In the genomic region with DNA sequence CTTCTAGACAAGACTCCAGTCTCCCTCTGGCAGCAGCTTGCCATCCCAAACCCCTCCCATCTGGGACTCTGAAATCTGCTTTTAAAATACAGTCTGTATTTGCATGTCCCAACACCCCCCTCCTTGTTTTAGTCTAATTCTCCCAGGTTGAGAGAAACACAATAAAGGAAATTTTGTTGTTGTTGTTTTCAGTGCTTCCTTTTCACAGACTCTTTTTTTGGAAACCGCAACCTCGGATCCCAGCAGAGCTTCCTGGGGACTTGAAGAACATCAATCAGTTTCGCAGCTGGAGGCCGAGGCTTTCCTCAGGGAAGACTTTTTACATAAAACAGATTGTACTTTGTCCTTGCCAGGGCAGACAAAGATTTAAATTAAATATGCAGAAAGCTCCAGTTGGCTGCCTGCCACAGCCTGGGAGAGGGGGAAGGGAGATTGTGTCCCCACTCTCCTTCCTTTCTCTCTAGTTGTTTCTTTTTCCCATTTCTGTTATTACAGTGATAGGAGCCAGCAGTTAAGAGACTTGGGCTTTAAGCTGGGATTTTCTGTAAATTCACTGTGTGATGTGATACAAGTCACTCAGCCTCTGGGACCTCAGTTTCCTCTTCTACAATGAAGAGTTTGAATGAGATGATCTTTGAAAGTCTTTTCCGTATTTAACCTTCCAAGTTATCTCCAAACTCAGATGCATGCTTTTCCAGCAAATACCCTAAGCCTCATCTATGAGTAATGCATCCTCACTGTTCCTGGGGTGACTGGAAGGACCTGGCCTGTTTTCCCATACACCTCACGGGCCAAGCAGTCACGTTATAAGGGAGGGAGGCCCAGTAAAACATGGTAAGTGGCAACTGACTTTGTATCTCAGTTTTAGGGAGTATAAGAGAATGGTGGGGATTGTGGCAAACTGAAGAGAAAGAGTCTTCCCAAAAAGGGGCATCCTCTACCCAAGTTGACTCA, we compare ENCODE assay signal across 9 cellular contexts.
A peak's percentile ranks its signal among the peaks of the same experiment; 100 is the strongest.
DNase-seq lines count a peak whose midpoint lies in the region; ATAC-seq and TF ChIP-seq lines count a peak whose summit lies in the region.
"Had no signal": no experiment of that assay in that cellular context is flagged by ENCODE, and none has a peak within 500 bp of the region (broad histone marks: within the 10 kb centered on the region; RNA-seq: fewer than 3 reads in every experiment).

No MANE protein-coding gene starts in this region.

- H3K4me1 ChIP-seq in RWPE2 (ENCODE audit: insufficient read depth, poor library complexity, severe bottlenecking), result peaks cover 29% of the 10 kb centered on the region

- H3K27ac Mint-ChIP-seq in progenitor cell of endocrine pancreas, result peak overlapping the region; percentile 63
- H3K27ac Mint-ChIP-seq in naive thymus-derived CD8-positive, alpha-beta T cell, result peak overlapping the region in 1 of 10 donors; percentile 0

- no peaks in the 10 kb centered on the region for H3K36me3 ChIP-seq in H7 (replicated peaks; ENCODE audit: control insufficient read depth, insufficient read depth, low read length)
- H3K36me3 ChIP-seq in RWPE2 (ENCODE audit: low read depth), result no peaks in the 10 kb centered on the region

- TF ChIP-seq CTCF in RWPE2 (IDR thresholded peaks at IDR 0.05; ENCODE audit: poor library complexity, severe bottlenecking) (no peak), progenitor cell of endocrine pancreas (IDR thresholded peaks at IDR 0.05; ENCODE audit: unreplicated experiment) (no peak)

- H3K27ac ChIP-seq in RWPE2 (ENCODE audit: poor library complexity, severe bottlenecking), result peak overlapping the region; percentile 76
- H3K27ac ChIP-seq: HL-60 had no signal

- no peaks in the 10 kb centered on the region for H3K36me3 Mint-ChIP-seq in progenitor cell of endocrine pancreas (ENCODE audit: insufficient read depth)
- no peaks in the 10 kb centered on the region for H3K36me3 Mint-ChIP-seq in naive thymus-derived CD8-positive, alpha-beta T cell

- peaks cover 17% of the 10 kb centered on the region for H3K4me1 Mint-ChIP-seq in progenitor cell of endocrine pancreas (ENCODE audit: low read depth)
- peaks cover 0 to 25% (median under 1%) of the 10 kb centered on the region in 4 donors for H3K4me1 Mint-ChIP-seq in naive thymus-derived CD8-positive, alpha-beta T cell

- no peaks in the 10 kb centered on the region for H3K9me3 ChIP-seq in RWPE2 (ENCODE audit: severe bottlenecking)

- H3K27me3 Mint-ChIP-seq in progenitor cell of endocrine pancreas, result peaks cover 14% of the 10 kb centered on the region
- H3K27me3 Mint-ChIP-seq in naive thymus-derived CD8-positive, alpha-beta T cell, result peaks cover 0 to 2% (median 0%) of the 10 kb centered on the region in 5 donors

- peak overlapping the region; percentile 23 for H3K4me3 Mint-ChIP-seq in progenitor cell of endocrine pancreas (ENCODE audit: low read depth)
- H3K4me3 Mint-ChIP-seq in naive thymus-derived CD8-positive, alpha-beta T cell, result no peak overlapping the region

- H3K9me3 Mint-ChIP-seq in progenitor cell of endocrine pancreas (ENCODE audit: low read depth), result no peaks in the 10 kb centered on the region
- no peaks in the 10 kb centered on the region for H3K9me3 Mint-ChIP-seq in naive thymus-derived CD8-positive, alpha-beta T cell

- DNase-seq in H7 (peak; percentile 71), RWPE2 (ENCODE audit: low spot score) (no peak), glomerular endothelial cell (ENCODE audit: extremely low read depth, low read depth, low spot score) (peak; percentile 57), progenitor cell of endocrine pancreas (ENCODE audit: low spot score, unreplicated experiment) (no peak), amniotic stem cell (lab: John Stamatoyannopoulos, UW) (no peak)
- DNase-seq in naive thymus-derived CD8-positive, alpha-beta T cell, result no peak

- H3K4me3 ChIP-seq in H7 (ENCODE audit: insufficient read depth, low read depth, low read length) (no peak overlapping the region), RWPE2 (ENCODE audit: severe bottlenecking) (no peak overlapping the region)

- POLR2A ChIA-PET in naive thymus-derived CD8-positive, alpha-beta T cell (lab: Charles Lee), result no interaction called here

- H3K27me3 ChIP-seq in H7 (ENCODE audit: control insufficient read depth, insufficient read depth, low read length) (no peaks in the 10 kb centered on the region), RWPE2 (ENCODE audit: insufficient read depth, poor library complexity, severe bottlenecking) (no peaks in the 10 kb centered on the region)

- ATAC-seq in RWPE2 (ENCODE audit: low read depth) (no peak), GM21390 (IDR thresholded peaks at IDR 0.05; ENCODE audit: unreplicated experiment) (no peak), GM18519 (IDR thresholded peaks at IDR 0.05; ENCODE audit: low FRiP score, unreplicated experiment) (no peak)
- ATAC-seq in naive thymus-derived CD8-positive, alpha-beta T cell, result no peak

Comparison
In these comparisons a context has a peak if more than half of its experiments do, and no peak if none do; other contexts are left out.
1. DNase-seq: peak in H7 (single experiment) and glomerular endothelial cell (single experiment); none in RWPE2 (single experiment), progenitor cell of endocrine pancreas (single experiment), amniotic stem cell (single experiment) and naive thymus-derived CD8-positive, alpha-beta T cell (0 of 10).